ENCODE assay signal across 8 cellular contexts in genomic region chr14:73755434-73756014, GRCh38. TPM values are rescaled to one million over a fixed set of nuclear protein-coding genes. Genes with fewer than 3 reads are reported as not detected.
DNase-seq lines count a peak whose midpoint lies in the region; ATAC-seq and TF ChIP-seq lines count a peak whose summit lies in the region.

No MANE protein-coding gene starts in this region.

- intact Hi-C loops in tibial artery (cut with DNase I; ENCODE audit: low total_unique reads), result loop anchor here (5.0 to 10.0 kb wide), 2 partner anchors 37 to 69 kb away; no protein-coding TSS in a partner anchor

- no peak for ATAC-seq in stimulated activated naive CD8-positive, alpha-beta T cell treated with anti-CD3 and anti-CD28 coated beads, Interleukin-15, Interleukin-2, amounts not matched to agents 100 U/mL and 50 U/mL, for 24 hours
- no peak for ATAC-seq in HG02759 (IDR thresholded peaks at IDR 0.05; ENCODE audit: unreplicated experiment)

- peak overlapping the region; percentile 94 for H3K4me3 Mint-ChIP-seq in stimulated activated naive CD8-positive, alpha-beta T cell treated with anti-CD3 and anti-CD28 coated beads, Interleukin-15, Interleukin-2, amounts not matched to agents 100 ng/mL and 50 ng/mL, for 24 hours

- no peaks in the 10 kb centered on the region for H3K27me3 Mint-ChIP-seq in stimulated activated naive CD8-positive, alpha-beta T cell treated with anti-CD3 and anti-CD28 coated beads, Interleukin-15, Interleukin-2, amounts not matched to agents 100 ng/mL and 50 ng/mL, for 24 hours

- H3K9me3 ChIP-seq in liver (ENCODE audit: control insufficient read depth in 4 of 4, low read length in 3 of 4) (no peaks in the 10 kb centered on the region), tibial artery (no peaks in the 10 kb centered on the region)

- H3K27ac Mint-ChIP-seq in stimulated activated naive CD8-positive, alpha-beta T cell treated with anti-CD3 and anti-CD28 coated beads, Interleukin-15, Interleukin-2, amounts not matched to agents 100 ng/mL and 50 ng/mL, for 24 hours, result peak overlapping the region; percentile 95

- peaks cover 85% of the 10 kb centered on the region for H3K4me1 Mint-ChIP-seq in stimulated activated naive CD8-positive, alpha-beta T cell treated with anti-CD3 and anti-CD28 coated beads, Interleukin-15, Interleukin-2, amounts not matched to agents 100 ng/mL and 50 ng/mL, for 24 hours (ENCODE audit: low read depth)

- H3K36me3 ChIP-seq in liver (ENCODE audit: control insufficient read depth in 4 of 4, insufficient read depth in 3 of 4, low read depth in 1 of 4, low read length in 3 of 4), result peaks cover 0 to 3% (median 0%) of the 10 kb centered on the region in 4 donors
- no peaks in the 10 kb centered on the region for H3K36me3 ChIP-seq in tibial artery

- H3K27ac ChIP-seq in adipose tissue (ENCODE audit: low read depth, low read length) (peak overlapping the region; percentile 82), liver (ENCODE audit: low read depth in 1 of 2, low read length in 2 of 2) (peak overlapping the region; percentile 89 to 94), tibial artery (peak overlapping the region; percentile 95 to 96)

- H3K9me3 Mint-ChIP-seq in stimulated activated naive CD8-positive, alpha-beta T cell treated with anti-CD3 and anti-CD28 coated beads, Interleukin-15, Interleukin-2, amounts not matched to agents 100 ng/mL and 50 ng/mL, for 24 hours, result no peaks in the 10 kb centered on the region

- peaks cover 50 to 80% (median 65%) of the 10 kb centered on the region in 4 donors for H3K4me1 ChIP-seq in liver (ENCODE audit: control insufficient read depth in 4 of 4, insufficient read depth in 4 of 4, low read length in 3 of 4)
- H3K4me1 ChIP-seq in tibial artery, result peaks cover 0 to 88% (median 82%) of the 10 kb centered on the region in 4 donors

- H3K9ac ChIP-seq in liver (ENCODE audit: low read depth in 1 of 2, low read length in 2 of 2), result peak overlapping the region; percentile 9 to 32

- 9 to 14% (median 13%) methylated on average over 5 of the region's 5 CpGs for WGBS in adipose tissue, 3 donors
- WGBS in liver, result 41% methylated on average over 5 of the region's 5 CpGs

- DNase-seq in stimulated activated naive CD8-positive, alpha-beta T cell treated with anti-CD3 and anti-CD28 coated beads, Interleukin-15, Interleukin-2, amounts not matched to agents 100 U/mL and 50 U/mL, for 24 hours, result no peak
- no peak for DNase-seq in tibial artery
- no peak for DNase-seq in NOMO-1 treated with dmso at 0.1 percent for 144 hours (lab: John Stamatoyannopoulos, UW; ENCODE audit: unreplicated experiment)
- no peak for DNase-seq in NCI-H1417 (lab: John Stamatoyannopoulos, UW)

- TF ChIP-seq CTCF in liver (IDR thresholded peaks at IDR 0.05; ENCODE audit: low read depth, low read length, missing input control) (no peak), tibial artery (IDR thresholded peaks at IDR 0.05) (no peak)

- TF ChIP-seq RAD21 in liver (IDR thresholded peaks at IDR 0.05), result no peak

- H3K4me3 ChIP-seq in liver (ENCODE audit: low read depth in 1 of 3, low read length in 3 of 3) (no peak overlapping the region), tibial artery (no peak overlapping the region)

- no peaks in the 10 kb centered on the region for H3K27me3 ChIP-seq in liver (ENCODE audit: control insufficient read depth in 4 of 4, insufficient read depth in 4 of 4, low read length in 3 of 4)
- H3K27me3 ChIP-seq in tibial artery, result no peaks in the 10 kb centered on the region

- peaks cover 24% of the 10 kb centered on the region for H3K36me3 Mint-ChIP-seq in stimulated activated naive CD8-positive, alpha-beta T cell treated with anti-CD3 and anti-CD28 coated beads, Interleukin-15, Interleukin-2, amounts not matched to agents 100 ng/mL and 50 ng/mL, for 24 hours (ENCODE audit: low read depth)

TF ChIP-seq in liver, 16 proteins besides CTCF, POLR2A, EP300 and RAD21:
- TF ChIP-seq REST (IDR thresholded peaks at IDR 0.05) (no peak), FOXA2 (IDR thresholded peaks at IDR 0.05) (no peak), SP1 (IDR thresholded peaks at IDR 0.05) (no peak), EGR1 (IDR thresholded peaks at IDR 0.05; ENCODE audit: low read depth in 2 of 2) (no peak), JUND (IDR thresholded peaks at IDR 0.05) (no peak), MAX (IDR thresholded peaks at IDR 0.05) (no peak), RXRA (IDR thresholded peaks at IDR 0.05) (no peak), YY1 (IDR thresholded peaks at IDR 0.05) (no peak), HNF4A (conservative IDR thresholded peaks at IDR 0.05) (no peak), HNF4G (IDR thresholded peaks at IDR 0.05) (no peak), ZBTB33 (IDR thresholded peaks at IDR 0.05) (no peak), FOXA1 (IDR thresholded peaks at IDR 0.05) (no peak)

RNA-seq across cellular contexts. Expression of gene PNMA1, which starts 41.3 kb away (rescaled TPM):
- polyA plus RNA-seq in adipose tissue, result 10 to 100 TPM in 2 of 3 donors, 1 to 10 TPM in 1; 7.6 to 41.4 (median 21.6) TPM
- total RNA-seq in liver, result 10 to 100 TPM in 1 of 2 donors, 1 to 10 TPM in 1; 2.3 to 10.4 TPM
- 1 to 10 TPM; 2.8 to 4.0 TPM for polyA plus RNA-seq in liver
